In the genomic region with DNA sequence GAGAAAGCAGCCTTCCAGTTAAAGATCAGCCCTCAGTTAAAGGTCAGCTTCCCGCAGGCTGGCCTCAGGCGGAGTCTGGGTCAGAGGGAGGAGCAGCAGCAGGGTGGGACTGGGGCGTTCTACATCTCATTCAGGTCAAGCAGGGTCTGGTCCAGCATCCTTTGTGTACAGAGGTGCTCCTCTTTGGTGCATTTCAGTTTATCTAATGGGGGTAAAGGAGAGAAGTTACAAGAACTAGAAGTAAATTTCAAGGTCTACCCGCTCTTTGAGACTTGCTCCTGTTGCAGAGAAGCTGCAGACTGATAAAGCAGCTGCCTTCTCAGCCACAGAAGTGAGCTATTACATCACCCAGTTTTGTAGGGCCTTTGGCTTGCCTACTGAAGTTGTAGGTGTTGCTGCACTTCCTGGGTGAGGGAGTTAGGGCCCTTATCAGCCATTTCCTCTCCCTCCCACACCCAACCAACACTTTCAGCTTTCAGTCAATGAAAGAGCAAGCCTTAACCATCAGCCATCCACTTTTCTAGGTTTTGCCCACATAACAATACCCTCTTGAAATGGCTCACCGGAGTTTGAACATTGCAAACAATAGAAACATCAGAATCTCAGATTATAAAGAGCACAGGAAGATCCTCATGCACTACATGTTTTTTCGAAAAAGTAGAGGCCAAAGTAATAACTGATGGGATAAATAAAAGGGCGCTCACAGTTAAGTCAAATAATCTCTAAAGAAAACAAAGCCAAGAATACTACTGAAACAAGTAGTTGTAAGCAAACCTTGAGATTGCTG, we compare ENCODE assay signal across 8 cellular contexts. TPM values are rescaled to one million over a fixed set of nuclear protein-coding genes. Genes with fewer than 3 reads are reported as not detected.
A peak's percentile ranks its signal among the peaks of the same experiment; 100 is the strongest.
DNase-seq lines count a peak whose midpoint lies in the region; ATAC-seq and TF ChIP-seq lines count a peak whose summit lies in the region.

No MANE protein-coding gene starts in this region.

- peak overlapping the region; percentile 68 for H3K27ac ChIP-seq in CD4-positive, alpha-beta T cell (ENCODE audit: low read depth, low read length)

- TF ChIP-seq CTCF in CD4-positive, alpha-beta T cell (IDR thresholded peaks at IDR 0.05), result no peak

- POLR2A ChIA-PET in CD4-positive, alpha-beta T cell (lab: Charles Lee), result interaction anchor here (0.7 to 5.0 kb wide), 17 partner anchors 10 to 779 kb away, joined by 3 to 41 read pairs (median 6); a partner anchor contains a TSS

- peaks cover 4% of the 10 kb centered on the region for H3K9me3 Mint-ChIP-seq in CD4-positive, alpha-beta T cell
- H3K9me3 Mint-ChIP-seq in immature natural killer cell, result no peaks in the 10 kb centered on the region

- CTCF ChIA-PET in CD4-positive, alpha-beta T cell (lab: Charles Lee), result interaction anchor here (0.7 to 1.9 kb wide), 7 partner anchors 9 to 41 kb away, joined by 3 to 5 read pairs (median 3); no protein-coding TSS in a partner anchor

- intact Hi-C loops in CD4-positive, alpha-beta T cell (cut with DNase I, micrococcal nuclease), result loop anchor here (1.0 to 5.0 kb wide), 4 partner anchors 25 to 167 kb away; a partner anchor contains a TSS

- peak overlapping the region; percentile 74 for H3K4me3 Mint-ChIP-seq in CD4-positive, alpha-beta T cell
- peak overlapping the region; percentile 70 to 90 (median 82) for H3K4me3 Mint-ChIP-seq in immature natural killer cell

- H3K36me3 Mint-ChIP-seq in CD4-positive, alpha-beta T cell (ENCODE audit: low read depth), result peaks cover 89% of the 10 kb centered on the region
- peaks cover 23 to 43% (median 36%) of the 10 kb centered on the region in 3 donors for H3K36me3 Mint-ChIP-seq in immature natural killer cell

- DNase-seq in CD4-positive, alpha-beta T cell, result peak; percentile 49 to 75 (median 58)
- peak; percentile 38 for DNase-seq in NAMALWA (ENCODE audit: low spot score)
- DNase-seq in activated T-cell treated with anti-CD3 and anti-CD28 coated beads for 4 hours, result peak; percentile 55
- peak; percentile 73 to 81 (median 76) for DNase-seq in immature natural killer cell
- peak; percentile 32 to 40 for DNase-seq in stimulated activated CD8-positive, alpha-beta memory T cell treated with anti-CD3 and anti-CD28 coated beads, Interleukin-2, amount 100 ng/mL, for 48 hours (ENCODE audit: low read depth in 2 of 2)
- DNase-seq in globus pallidus (ENCODE audit: low spot score), result no peak

- peak overlapping the region; percentile 92 for H3K27ac Mint-ChIP-seq in CD4-positive, alpha-beta T cell
- peak overlapping the region; percentile 91 to 98 (median 96) for H3K27ac Mint-ChIP-seq in immature natural killer cell

- peak; percentile 98 for ATAC-seq in CD4-positive, alpha-beta T cell (ENCODE audit: poor library complexity)
- peak; percentile 71 for ATAC-seq in GM21528 (IDR thresholded peaks at IDR 0.05; ENCODE audit: low FRiP score, unreplicated experiment)
- ATAC-seq in GM21526 (IDR thresholded peaks at IDR 0.05; ENCODE audit: low FRiP score, unreplicated experiment), result no peak

- peaks cover 6% of the 10 kb centered on the region for H3K9me3 ChIP-seq in CD4-positive, alpha-beta T cell (ENCODE audit: control insufficient read depth, low read length)

- H3K27me3 Mint-ChIP-seq in CD4-positive, alpha-beta T cell, result no peaks in the 10 kb centered on the region
- peaks cover 3 to 6% (median 3%) of the 10 kb centered on the region in 3 donors for H3K27me3 Mint-ChIP-seq in immature natural killer cell (ENCODE audit: low read depth in 3 of 3)

- peaks cover 74% of the 10 kb centered on the region for H3K4me1 Mint-ChIP-seq in CD4-positive, alpha-beta T cell (ENCODE audit: low read depth)
- peaks cover 54 to 59% of the 10 kb centered on the region in 2 donors for H3K4me1 Mint-ChIP-seq in immature natural killer cell

- H3K27me3 ChIP-seq in CD4-positive, alpha-beta T cell (ENCODE audit: control insufficient read depth, insufficient read depth, low read length), result no peaks in the 10 kb centered on the region

RNA-seq across cellular contexts. Expression of a gene that starts 2.8 kb away (rescaled TPM):
- total RNA-seq in CD4-positive, alpha-beta T cell, result under 1 TPM; 0.03 to 0.08 TPM
- polyA plus RNA-seq in immature natural killer cell, result under 1 TPM in 1 of 3 donors, not detected in 2; 0.13 TPM

RNA-seq across cellular contexts. Expression of a gene that starts 34.2 kb away (rescaled TPM):
- 100 to 1,000 TPM; 345 to 357 TPM for total RNA-seq in CD4-positive, alpha-beta T cell
- polyA plus RNA-seq in immature natural killer cell, result 1,000 to 10,000 TPM; 1,142 to 1,239 (median 1,223) TPM

RNA-seq across cellular contexts. Expression of a gene that starts 48.4 kb away (rescaled TPM):
- total RNA-seq in CD4-positive, alpha-beta T cell, result not detected
- polyA plus RNA-seq in immature natural killer cell, result not detected
